7 cellular contexts compared by ENCODE assay signal in the genomic region with DNA sequence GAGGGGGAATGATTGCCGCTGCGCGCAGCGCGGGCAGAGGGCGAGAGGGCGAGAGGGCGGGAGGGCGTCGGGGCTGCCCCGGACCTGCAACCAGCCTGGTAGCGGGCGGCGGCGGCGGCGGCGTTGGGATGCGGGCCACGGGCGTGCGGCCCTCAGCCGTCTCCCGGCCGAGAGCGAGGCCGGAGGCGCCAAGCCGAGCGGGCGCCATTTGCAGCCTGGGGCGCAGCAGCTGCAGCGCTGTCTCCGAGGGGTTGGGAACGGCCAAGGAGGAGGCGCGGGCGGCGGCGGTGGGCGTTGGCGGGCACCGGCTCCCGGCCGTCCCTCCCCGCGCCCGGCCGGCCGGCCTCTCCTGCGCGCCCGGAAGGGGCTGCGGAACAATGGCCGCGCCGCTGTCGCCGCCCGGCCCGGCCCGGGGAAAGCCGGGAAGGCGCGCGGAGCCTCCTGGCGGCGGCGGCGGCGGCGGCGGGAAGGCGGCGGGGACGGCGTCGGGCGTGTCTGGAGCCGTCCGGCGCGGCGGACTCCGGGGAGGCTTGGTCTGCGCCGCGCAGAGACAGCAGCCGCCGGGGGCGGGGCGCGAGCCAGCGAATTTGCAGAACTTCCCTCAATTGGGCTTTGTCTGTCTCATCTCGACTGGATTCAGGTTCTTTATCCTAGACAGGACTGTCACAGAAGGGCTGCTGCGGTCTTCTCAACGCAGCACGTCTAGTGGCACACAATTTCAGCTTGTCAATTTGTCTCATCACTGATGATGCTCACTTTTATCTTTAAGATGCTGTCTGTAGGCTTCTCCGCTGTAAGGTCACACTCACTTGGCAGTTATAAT. TPM values are rescaled to one million over a fixed set of nuclear protein-coding genes. Genes with fewer than 3 reads are reported as not detected.
DNase-seq lines count a peak whose midpoint lies in the region; ATAC-seq and TF ChIP-seq lines count a peak whose summit lies in the region.

No MANE protein-coding gene starts in this region.

- H3K27me3 ChIP-seq in NT2/D1 (ENCODE audit: insufficient read depth, insufficient read length) = no peaks in the 10 kb centered on the region
- no peaks in the 10 kb centered on the region for H3K27me3 ChIP-seq in cardiac muscle cell

- H3K4me1 Mint-ChIP-seq in activated naive CD8-positive, alpha-beta T cell treated with anti-CD3 and anti-CD28 coated beads, Interleukin-2, amount 50 U/mL, for 24 hours = peaks cover 5% of the 10 kb centered on the region

- no peak overlapping the region for H3K27ac Mint-ChIP-seq in activated naive CD8-positive, alpha-beta T cell treated with anti-CD3 and anti-CD28 coated beads, Interleukin-2, amount 50 U/mL, for 24 hours

- peak overlapping the region; percentile 76 for H3K4me3 Mint-ChIP-seq in activated naive CD8-positive, alpha-beta T cell treated with anti-CD3 and anti-CD28 coated beads, Interleukin-2, amount 50 U/mL, for 24 hours

- H3K27me3 Mint-ChIP-seq in activated naive CD8-positive, alpha-beta T cell treated with anti-CD3 and anti-CD28 coated beads, Interleukin-2, amount 50 U/mL, for 24 hours = peaks cover 45% of the 10 kb centered on the region

- H3K9me3 Mint-ChIP-seq in activated naive CD8-positive, alpha-beta T cell treated with anti-CD3 and anti-CD28 coated beads, Interleukin-2, amount 50 U/mL, for 24 hours = no peaks in the 10 kb centered on the region

- no peaks in the 10 kb centered on the region for H3K4me1 ChIP-seq in NT2/D1 (ENCODE audit: insufficient read depth, insufficient read length)
- peaks cover 10% of the 10 kb centered on the region for H3K4me1 ChIP-seq in cardiac muscle cell (ENCODE audit: low read depth)

- H3K9me3 ChIP-seq in NT2/D1 (ENCODE audit: insufficient read depth, low read length) (no peaks in the 10 kb centered on the region), cardiac muscle cell (ENCODE audit: low read depth) (no peaks in the 10 kb centered on the region)

- ATAC-seq in activated naive CD8-positive, alpha-beta T cell treated with anti-CD3 and anti-CD28 coated beads, Interleukin-2, amount 50 U/mL, for 24 hours = peak; percentile 82
- ATAC-seq in omental fat pad (ENCODE audit: low FRiP score) (peak; percentile 88), GM18909 (IDR thresholded peaks at IDR 0.05; ENCODE audit: poor library complexity, unreplicated experiment) (no peak)

- peak; percentile 10 for TF ChIP-seq POLR2A in GM10847 (IDR thresholded peaks at IDR 0.05; ENCODE audit: extremely low read depth, insufficient read length)

- TF ChIP-seq CTCF in cardiac muscle cell (IDR thresholded peaks at IDR 0.05; ENCODE audit: low read depth, low read length) (no peak), omental fat pad (IDR thresholded peaks at IDR 0.05) (no peak)

- H3K36me3 ChIP-seq in NT2/D1 (ENCODE audit: insufficient read depth, insufficient read length, low read length) = no peaks in the 10 kb centered on the region
- H3K36me3 ChIP-seq in cardiac muscle cell = no peaks in the 10 kb centered on the region

- H3K9ac ChIP-seq in NT2/D1 (ENCODE audit: insufficient read length, low read depth) = peak overlapping the region; percentile 93

- peak overlapping the region; percentile 90 for H3K27ac ChIP-seq in cardiac muscle cell

- peak; percentile 79 for DNase-seq in HPDE6-E6E7 (ENCODE audit: extremely low spot score)
- DNase-seq in NT2/D1 (ENCODE audit: low read depth, low spot score) = peak; percentile 63
- DNase-seq in activated naive CD8-positive, alpha-beta T cell treated with anti-CD3 and anti-CD28 coated beads, Interleukin-2, amount 50 U/mL, for 24 hours = peak; percentile 42
- peak; percentile 75 to 76 for DNase-seq in cardiac muscle cell (ENCODE audit: low read depth in 1 of 2, low spot score in 1 of 2)
- DNase-seq in omental fat pad (ENCODE audit: low spot score) = no peak

- H3K36me3 Mint-ChIP-seq in activated naive CD8-positive, alpha-beta T cell treated with anti-CD3 and anti-CD28 coated beads, Interleukin-2, amount 50 U/mL, for 24 hours (ENCODE audit: low read depth) = no peaks in the 10 kb centered on the region

- peak overlapping the region; percentile 66 for H3K4me3 ChIP-seq in NT2/D1 (ENCODE audit: insufficient read length, low read depth)
- H3K4me3 ChIP-seq in cardiac muscle cell = peak overlapping the region; percentile 83

RNA-seq across cellular contexts. Expression of a gene that starts 35.7 kb away (rescaled TPM):
- total RNA-seq in cardiac muscle cell (1.8 and 2.1 TPM in 2 replicates), omental fat pad (under 1 TPM in 1 of 4 donors, not detected in 3; under 0.01 TPM)
- polyA plus RNA-seq in cardiac muscle cell = 0.56 and 0.96 TPM in 2 replicates

RNA-seq across cellular contexts. Expression of a gene that starts 38.6 kb away (rescaled TPM):
- 3.8 and 5.7 TPM in 2 replicates for total RNA-seq in cardiac muscle cell
- 2.6 and 4.4 TPM in 2 replicates for polyA plus RNA-seq in cardiac muscle cell
- total RNA-seq in omental fat pad = 10 to 100 TPM in 1 of 4 donors, 1 to 10 TPM in 3; 5.4 to 10.9 (median 7.0) TPM
